Comparison of ENCODE assay signal across 8 cellular contexts in genomic region chr2:171320208-171320621, GRCh38.
DNase-seq lines count a peak whose midpoint lies in the region; ATAC-seq and TF ChIP-seq lines count a peak whose summit lies in the region.

No MANE protein-coding gene starts in this region.

- H3K4me1 Mint-ChIP-seq in activated CD8-positive, alpha-beta memory T cell treated with anti-CD3 and anti-CD28 coated beads, Interleukin-2, amount 10 ng/mL, durations not matched to agents 7 days and 5 days: peaks cover 59% of the 10 kb centered on the region

- H3K27ac ChIP-seq in mesendoderm (ENCODE audit: low read depth, low read length) (peak overlapping the region; percentile 70), neuronal stem cell (replicated peaks; ENCODE audit: low read length) (no peak overlapping the region), upper lobe of right lung (no peak overlapping the region)

- peak overlapping the region; percentile 86 for H3K18ac ChIP-seq in mesendoderm (ENCODE audit: low read length)
- no peak overlapping the region for H3K18ac ChIP-seq in neuronal stem cell (ENCODE audit: low read length)

- no CpG with 5 or more reads among the region's 5 CpGs for WGBS in mesendoderm (ENCODE audit: extremely low coverage, insufficient coverage, low lambda C conversion rate)
- no CpG with 5 or more reads among the region's 5 CpGs for WGBS in neuronal stem cell (ENCODE audit: extremely low coverage in 2 of 2, insufficient read length in 2 of 2, insufficient replicate concordance in 1 of 2), 2 donors

- no peaks in the 10 kb centered on the region for H3K36me3 ChIP-seq in mesendoderm (ENCODE audit: control insufficient read depth, insufficient read depth, low read length)
- peaks cover 0 to 10% of the 10 kb centered on the region in 2 donors for H3K36me3 ChIP-seq in neuronal stem cell (replicated peaks in 1 of 2; ENCODE audit: control insufficient read depth in 2 of 2, insufficient read depth in 2 of 2, low read length in 2 of 2)
- no peaks in the 10 kb centered on the region for H3K36me3 ChIP-seq in upper lobe of right lung

- intact Hi-C loops in upper lobe of right lung (cut with DNase I): no loop called here

- peak overlapping the region; percentile 13 for H2BK15ac ChIP-seq in mesendoderm (replicated peaks; ENCODE audit: low read depth)
- H2BK15ac ChIP-seq in neuronal stem cell (ENCODE audit: low read length): no peak overlapping the region

- H4K5ac ChIP-seq in mesendoderm (ENCODE audit: low read length): no peak overlapping the region

- no peak overlapping the region for H3K23ac ChIP-seq in mesendoderm (ENCODE audit: low read length)
- no peak overlapping the region for H3K23ac ChIP-seq in neuronal stem cell (ENCODE audit: low read depth, low read length, poor library complexity)

- H3K14ac ChIP-seq in neuronal stem cell (ENCODE audit: low read length): no peak overlapping the region

- H3K4me3 Mint-ChIP-seq in activated CD8-positive, alpha-beta memory T cell treated with anti-CD3 and anti-CD28 coated beads, Interleukin-2, amount 10 ng/mL, durations not matched to agents 7 days and 5 days: peak overlapping the region; percentile 65

- peak overlapping the region; percentile 29 for H2BK120ac ChIP-seq in mesendoderm (ENCODE audit: low read depth, low read length)
- H2BK120ac ChIP-seq in neuronal stem cell (ENCODE audit: low read depth, low read length): no peak overlapping the region

- CTCF ChIA-PET in activated CD8-positive, alpha-beta memory T cell treated with anti-CD3 and anti-CD28 coated beads, Interleukin-2, amount 10 ng/mL, durations not matched to agents 7 days and 5 days (lab: Charles Lee): interaction anchor here (1.2 to 1.5 kb wide), 3 partner anchors 13 to 347 kb away, joined by 3 read pairs; partner anchors contain the start of genes DCAF17 and METTL8

- H2AK5ac ChIP-seq in mesendoderm (ENCODE audit: low read length): no peak overlapping the region
- H2AK5ac ChIP-seq in neuronal stem cell (ENCODE audit: low read depth, low read length): no peak overlapping the region

- H4K91ac ChIP-seq in neuronal stem cell (ENCODE audit: low read depth, low read length, poor library complexity): no peak overlapping the region

- no peak overlapping the region for H3K4me2 ChIP-seq in mesendoderm (ENCODE audit: low read length)
- no peak overlapping the region for H3K4me2 ChIP-seq in neuronal stem cell (ENCODE audit: insufficient read depth, low read length, poor library complexity, severe bottlenecking)

- peak overlapping the region; percentile 87 for H3K27ac Mint-ChIP-seq in activated CD8-positive, alpha-beta memory T cell treated with anti-CD3 and anti-CD28 coated beads, Interleukin-2, amount 10 ng/mL, durations not matched to agents 7 days and 5 days

- H3K27me3 Mint-ChIP-seq in activated CD8-positive, alpha-beta memory T cell treated with anti-CD3 and anti-CD28 coated beads, Interleukin-2, amount 10 ng/mL, durations not matched to agents 7 days and 5 days: no peaks in the 10 kb centered on the region

- H3K27me3 ChIP-seq in mesendoderm (ENCODE audit: insufficient read depth, low read length, poor library complexity) (no peaks in the 10 kb centered on the region), neuronal stem cell (ENCODE audit: control insufficient read depth in 3 of 3, insufficient read depth in 3 of 3, low read depth in 1 of 3, low read length in 3 of 3) (no peaks in the 10 kb centered on the region), upper lobe of right lung (no peaks in the 10 kb centered on the region)

- H3K9ac ChIP-seq in mesendoderm (ENCODE audit: low read length) (no peak overlapping the region), neuronal stem cell (ENCODE audit: low read depth, low read length, poor library complexity) (no peak overlapping the region)

- H3K4me3 ChIP-seq in mesendoderm (ENCODE audit: low read length): no peak overlapping the region
- no peak overlapping the region for H3K4me3 ChIP-seq in neuronal stem cell (ENCODE audit: low read length in 2 of 2)
- H3K4me3 ChIP-seq in upper lobe of right lung: no peak overlapping the region

- H3K9me3 Mint-ChIP-seq in activated CD8-positive, alpha-beta memory T cell treated with anti-CD3 and anti-CD28 coated beads, Interleukin-2, amount 10 ng/mL, durations not matched to agents 7 days and 5 days (ENCODE audit: low read depth): no peaks in the 10 kb centered on the region

- H3K4ac ChIP-seq in mesendoderm (ENCODE audit: low read depth, low read length) (peak overlapping the region; percentile 79), neuronal stem cell (ENCODE audit: low read length) (no peak overlapping the region)

- DNase-seq in activated CD8-positive, alpha-beta memory T cell treated with anti-CD3 and anti-CD28 coated beads, Interleukin-2, amount 10 ng/mL, durations not matched to agents 7 days and 5 days: no peak
- no peak for DNase-seq in activated CD8-positive, alpha-beta memory T cell treated with anti-CD3 and anti-CD28 coated beads, Interleukin-2, amount 50 U/mL, for 4 hours
- peak; percentile 45 for DNase-seq in mesendoderm
- DNase-seq in neuronal stem cell (ENCODE audit: low spot score): no peak
- DNase-seq in COLO668 (lab: John Stamatoyannopoulos, UW; ENCODE audit: unreplicated experiment): no peak
- no peak for DNase-seq in upper lobe of right lung

- no peak overlapping the region for H2AFZ ChIP-seq in neuronal stem cell (ENCODE audit: low read length)

- no peak for TF ChIP-seq CTCF in upper lobe of right lung (IDR thresholded peaks at IDR 0.05)

- peaks cover 32% of the 10 kb centered on the region for H3K36me3 Mint-ChIP-seq in activated CD8-positive, alpha-beta memory T cell treated with anti-CD3 and anti-CD28 coated beads, Interleukin-2, amount 10 ng/mL, durations not matched to agents 7 days and 5 days

- no peak overlapping the region for H2BK12ac ChIP-seq in neuronal stem cell (ENCODE audit: low read length)

- peaks cover 18% of the 10 kb centered on the region for H3K4me1 ChIP-seq in mesendoderm (ENCODE audit: control insufficient read depth, low read depth, low read length)
- peaks cover 10 to 16% of the 10 kb centered on the region in 2 donors for H3K4me1 ChIP-seq in neuronal stem cell (ENCODE audit: control insufficient read depth in 2 of 2, insufficient read depth in 1 of 2, low read depth in 1 of 2, low read length in 2 of 2)
- no peaks in the 10 kb centered on the region for H3K4me1 ChIP-seq in upper lobe of right lung

- H3K9me3 ChIP-seq in neuronal stem cell (replicated peaks in 1 of 2; ENCODE audit: control insufficient read depth in 2 of 2, insufficient read depth in 1 of 2, low read depth in 1 of 2, low read length in 2 of 2): no peaks in the 10 kb centered on the region
- no peaks in the 10 kb centered on the region for H3K9me3 ChIP-seq in upper lobe of right lung

- no peak for ATAC-seq in activated CD8-positive, alpha-beta memory T cell treated with anti-CD3 and anti-CD28 coated beads, Interleukin-2, amount 10 ng/mL, durations not matched to agents 7 days and 5 days
- ATAC-seq in GM21619 (IDR thresholded peaks at IDR 0.05; ENCODE audit: unreplicated experiment) (peak; percentile 35), HG03521 (IDR thresholded peaks at IDR 0.05; ENCODE audit: unreplicated experiment) (peak; percentile 28), upper lobe of right lung (no peak)

- peak overlapping the region; percentile 56 for H3K56ac ChIP-seq in mesendoderm (ENCODE audit: low read length)

- no peaks in the 10 kb centered on the region for H3K79me2 ChIP-seq in mesendoderm (ENCODE audit: control insufficient read depth, insufficient read depth, low read length)

- H2BK5ac ChIP-seq in mesendoderm (ENCODE audit: low read length) (peak overlapping the region; percentile 54), neuronal stem cell (ENCODE audit: low read length) (no peak overlapping the region)

- H3K79me1 ChIP-seq in mesendoderm (ENCODE audit: low read length) (no peaks in the 10 kb centered on the region), neuronal stem cell (ENCODE audit: low read depth, low read length) (no peaks in the 10 kb centered on the region)

- H4K8ac ChIP-seq in mesendoderm (ENCODE audit: low read depth, low read length) (no peak overlapping the region), neuronal stem cell (ENCODE audit: low read depth, low read length) (no peak overlapping the region)

Comparison
In these comparisons a context has a peak if more than half of its experiments do, and no peak if none do; other contexts are left out.
1. ATAC-seq: peak in GM21619 (single experiment) and HG03521 (single experiment); none in activated CD8-positive, alpha-beta memory T cell treated with anti-CD3 and anti-CD28 coated beads, Interleukin-2, amount 10 ng/mL, durations not matched to agents 7 days and 5 days (single experiment) and upper lobe of right lung (single experiment).